18 cellular contexts compared by ENCODE assay signal in the genomic region with DNA sequence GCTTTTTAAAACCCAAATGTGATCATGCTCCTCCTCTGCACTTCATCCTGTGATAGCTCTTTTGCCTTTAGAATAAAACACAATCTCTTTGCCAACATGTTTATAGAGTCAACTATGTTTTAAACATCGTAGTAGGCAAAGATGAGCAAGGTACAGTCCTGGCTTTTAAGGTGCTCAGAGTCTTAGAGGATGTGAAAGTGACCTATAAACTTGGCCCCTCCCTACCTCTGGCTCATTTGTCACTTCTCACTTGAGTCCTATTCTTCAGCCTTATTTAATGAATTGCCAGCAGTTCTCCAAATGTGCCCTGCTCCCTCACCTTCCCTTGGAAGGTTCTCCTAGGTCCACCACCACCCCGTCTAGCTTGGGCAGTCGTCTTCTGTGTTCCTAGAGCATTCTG.
DNase-seq lines count a peak whose midpoint lies in the region; ATAC-seq, FAIRE-seq and TF ChIP-seq lines count a peak whose summit lies in the region.
"Had no signal": no experiment of that assay in that cellular context is flagged by ENCODE, and none has a peak within 500 bp of the region (broad histone marks: within the 10 kb centered on the region; RNA-seq: fewer than 3 reads in every experiment).

No MANE protein-coding gene starts in this region.

- H3F3A ChIP-seq in PC-9 (ENCODE audit: insufficient read depth, low read depth) = no peaks in the 10 kb centered on the region

- H3K4me2 ChIP-seq in PC-9 = no peak overlapping the region

- peak; percentile 84 for ATAC-seq in memory B cell (ENCODE audit: low read depth)
- peak; percentile 93 to 96 for ATAC-seq in stimulated activated naive B cell treated with anti-CD40 and anti-IgM and Interleukin-4, amounts not matched to agents 10 μg/mL and 1 μg/mL and 100 μg/mL, for 72 hours (replicated peaks)
- ATAC-seq: HepG2 had no signal

- peak; percentile 6 for FAIRE-seq in D721Med (lab: Jason Lieb, UNC)
- FAIRE-seq: GM12892, H1, HepG2, HTR-8/SVneo had no signal

- H3K36me3 Mint-ChIP-seq in memory B cell = no peaks in the 10 kb centered on the region
- peaks cover 0 to 3% of the 10 kb centered on the region in 2 donors for H3K36me3 Mint-ChIP-seq in stimulated activated naive B cell treated with anti-CD40 and anti-IgM and Interleukin-4, amounts not matched to agents 10 μg/mL and 1 μg/mL and 100 μg/mL, for 72 hours
- H3K36me3 Mint-ChIP-seq in mesothelial cell of epicardium = no peaks in the 10 kb centered on the region

- no peak overlapping the region for H3K4me3 Mint-ChIP-seq in memory B cell
- no peak overlapping the region for H3K4me3 Mint-ChIP-seq in stimulated activated naive B cell treated with anti-CD40 and anti-IgM and Interleukin-4, amounts not matched to agents 10 μg/mL and 1 μg/mL and 100 μg/mL, for 72 hours
- no peak overlapping the region for H3K4me3 Mint-ChIP-seq in mesothelial cell of epicardium
- H3K4me3 Mint-ChIP-seq: CD4-positive, alpha-beta T cell; HFFc6 had no signal

- CTCF ChIA-PET in PC-9 (lab: Charles Lee) = no interaction called here

- H3K4me1 ChIP-seq in PC-9 (replicated peaks; ENCODE audit: insufficient read depth) = no peaks in the 10 kb centered on the region

- intact Hi-C loops in PC-9 (cut with micrococcal nuclease; ENCODE audit: unreplicated experiment) = no loop called here

- peak overlapping the region; percentile 41; the same call in 1 of the 2 replicates for H2AFZ ChIP-seq in PC-9

- DNase-seq in D721Med (ENCODE audit: insufficient read length, low spot score) = no peak
- DNase-seq in PC-9 = no peak
- no peak for DNase-seq in memory B cell (ENCODE audit: low spot score in 2 of 2)
- DNase-seq in stimulated activated naive B cell treated with anti-CD40 and anti-IgM and Interleukin-4, amounts not matched to agents 10 μg/mL and 1 μg/mL and 100 μg/mL, for 72 hours = no peak
- DNase-seq in H4 (ENCODE audit: low spot score) = no peak
- DNase-seq in mesothelial cell of epicardium (ENCODE audit: low spot score in 2 of 2, unreplicated experiment in 2 of 2) = no peak
- no peak for DNase-seq in NCI-H774 (lab: John Stamatoyannopoulos, UW)
- DNase-seq: ACHN; C1 segment of cervical spinal cord; Calu3; CD4-positive, alpha-beta T cell; DMS79; HCEC 1CT; HFFc6 had no signal

- H3K9me2 ChIP-seq in PC-9 (ENCODE audit: insufficient read depth) = no peaks in the 10 kb centered on the region; the same call in 1 of the 2 replicates

- TF ChIP-seq CTCF in D721Med (IDR thresholded peaks at IDR 0.05; ENCODE audit: insufficient read depth, missing control alignments) (no peak), PC-9 (conservative IDR thresholded peaks at IDR 0.05) (no peak), mesothelial cell of epicardium (IDR thresholded peaks at IDR 0.05; ENCODE audit: unreplicated experiment) (no peak)

- H3K36me3 ChIP-seq in PC-9 (ENCODE audit: low read depth) = no peaks in the 10 kb centered on the region

- H3K27me3 Mint-ChIP-seq in memory B cell (no peaks in the 10 kb centered on the region), mesothelial cell of epicardium (ENCODE audit: low read depth) (peaks cover 3% of the 10 kb centered on the region)
- H3K27me3 Mint-ChIP-seq in stimulated activated naive B cell treated with anti-CD40 and anti-IgM and Interleukin-4, amounts not matched to agents 10 μg/mL and 1 μg/mL and 100 μg/mL, for 72 hours = no peaks in the 10 kb centered on the region

- no peaks in the 10 kb centered on the region for H3K79me2 ChIP-seq in PC-9 (ENCODE audit: low read depth)

- no peak overlapping the region for H3K27ac ChIP-seq in PC-9

- no peaks in the 10 kb centered on the region; the same call in 1 of the 2 replicates for H3K9me3 ChIP-seq in PC-9 (ENCODE audit: insufficient read depth, low read depth)

- POLR2A ChIA-PET in PC-9 (lab: Charles Lee; ENCODE audit: unreplicated experiment) = no interaction called here

- H3K27me3 ChIP-seq in PC-9 (ENCODE audit: insufficient read depth, low read depth) = no peaks in the 10 kb centered on the region

- BruUV-seq in PC-9 (replicated peaks; lab: Mats Ljungman, UMichigan) = no TSS peak

- no peaks in the 10 kb centered on the region for H4K20me1 ChIP-seq in PC-9 (ENCODE audit: insufficient read depth)

- H3K9me3 Mint-ChIP-seq in memory B cell (no peaks in the 10 kb centered on the region), mesothelial cell of epicardium (peaks cover 9% of the 10 kb centered on the region)
- H3K9me3 Mint-ChIP-seq in stimulated activated naive B cell treated with anti-CD40 and anti-IgM and Interleukin-4, amounts not matched to agents 10 μg/mL and 1 μg/mL and 100 μg/mL, for 72 hours = peaks cover 1 to 8% of the 10 kb centered on the region in 2 donors
- H3K9me3 Mint-ChIP-seq: HFFc6 had no signal

- H3K27ac Mint-ChIP-seq in memory B cell (peak overlapping the region; percentile 7), mesothelial cell of epicardium (no peak overlapping the region)
- H3K27ac Mint-ChIP-seq in stimulated activated naive B cell treated with anti-CD40 and anti-IgM and Interleukin-4, amounts not matched to agents 10 μg/mL and 1 μg/mL and 100 μg/mL, for 72 hours = no peak overlapping the region
- H3K27ac Mint-ChIP-seq: CD4-positive, alpha-beta T cell; HFFc6 had no signal

- H3K4me3 ChIP-seq in PC-9 = no peak overlapping the region

- H3K4me1 Mint-ChIP-seq in memory B cell = peaks cover 20% of the 10 kb centered on the region
- peaks cover 15 to 24% of the 10 kb centered on the region in 2 donors for H3K4me1 Mint-ChIP-seq in stimulated activated naive B cell treated with anti-CD40 and anti-IgM and Interleukin-4, amounts not matched to agents 10 μg/mL and 1 μg/mL and 100 μg/mL, for 72 hours
- no peaks in the 10 kb centered on the region for H3K4me1 Mint-ChIP-seq in mesothelial cell of epicardium
